Comparison of ENCODE assay signal across 19 cellular contexts in the genomic region with DNA sequence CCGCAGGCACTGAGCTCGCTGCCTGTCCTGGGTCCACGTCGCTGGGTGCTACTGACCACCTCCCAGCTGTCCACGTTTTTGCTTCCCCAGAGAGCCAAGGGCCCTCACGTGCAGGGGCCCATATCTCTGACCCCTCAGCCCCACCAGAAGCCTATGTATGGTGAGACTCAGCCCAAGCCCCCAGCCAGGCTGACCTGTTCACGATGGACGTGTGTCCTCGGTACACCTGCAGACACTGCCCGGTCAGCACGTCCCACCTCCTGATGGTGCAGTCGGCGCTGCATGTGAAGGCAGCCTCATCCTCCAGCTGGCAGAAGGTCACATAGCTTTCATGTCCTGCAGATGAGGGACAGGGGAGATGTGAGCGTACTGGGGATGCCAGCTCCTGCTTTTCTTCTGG. TPM values are rescaled to one million over a fixed set of nuclear protein-coding genes. Genes with fewer than 3 reads are reported as not detected.
DNase-seq lines count a peak whose midpoint lies in the region; ATAC-seq, FAIRE-seq and TF ChIP-seq lines count a peak whose summit lies in the region.
"Had no signal": no experiment of that assay in that cellular context is flagged by ENCODE, and none has a peak within 500 bp of the region (broad histone marks: within the 10 kb centered on the region; RNA-seq: fewer than 3 reads in every experiment).

No MANE protein-coding gene starts in this region.

- in situ Hi-C loops in GM12878 (cut with MboI), result no loop called here
- in situ Hi-C loops in GM23248 (cut with MboI), result no loop called here

- DNase-seq in H7, result peak; percentile 43
- DNase-seq in GM12878 (ENCODE audit: low read depth, low spot score), result no peak
- no peak for DNase-seq in mesothelial cell of epicardium (ENCODE audit: low spot score in 2 of 2, unreplicated experiment in 2 of 2)
- DNase-seq in NCI-H446 (lab: John Stamatoyannopoulos, UW), result no peak
- no peak for DNase-seq in NCI-H2227 treated with DMSO at 0.1 percent for 48 hours (lab: John Stamatoyannopoulos, UW)
- no peak for DNase-seq in GM23248
- DNase-seq in smooth muscle cell (lab: John Stamatoyannopoulos, UW; ENCODE audit: unreplicated experiment), result no peak
- DNase-seq: Calu3; CD4-positive, CD25-positive, alpha-beta regulatory T cell; GDM1; HCEC 1CT; NCI-H146; NCI-H2081 treated with DMSO at 0.1 percent for 48 hours; NCI-H526 had no signal

- intact Hi-C loops in GM12878 (cut with micrococcal nuclease; ENCODE audit: unreplicated experiment), result no loop called here

- no peak overlapping the region for H3K4me3 ChIP-seq in BLaER1
- H3K4me3 ChIP-seq in H7 (ENCODE audit: insufficient read depth, low read depth, low read length), result no peak overlapping the region
- H3K4me3 ChIP-seq in GM12878, result no peak overlapping the region
- no peak overlapping the region for H3K4me3 ChIP-seq in GM23248
- H3K4me3 ChIP-seq in smooth muscle cell, result no peak overlapping the region

- no peak for TF ChIP-seq EP300 in GM12878 (IDR thresholded peaks at IDR 0.05; ENCODE audit: borderline replicate concordance in 1 of 2, control insufficient read depth in 1 of 2, low read depth in 2 of 2, low read length in 2 of 2)

- H3K9me2 ChIP-seq in GM23248 (ENCODE audit: insufficient read depth), result no peaks in the 10 kb centered on the region
- H3K9me2 ChIP-seq: SK-N-SH had no signal

- no peaks in the 10 kb centered on the region for H3F3A ChIP-seq in GM23248 (ENCODE audit: insufficient read depth)
- H3F3A ChIP-seq in smooth muscle cell (ENCODE audit: low read depth), result no peaks in the 10 kb centered on the region

- H3K27ac ChIP-seq in BLaER1 (no peak overlapping the region), GM12878 (ENCODE audit: control insufficient read depth, insufficient read depth) (no peak overlapping the region), GM23248 (no peak overlapping the region), smooth muscle cell (ENCODE audit: low read depth) (no peak overlapping the region)

- TF ChIP-seq POLR2A in GM12878 (IDR thresholded peaks at IDR 0.05; ENCODE audit: low read depth, low read length), result no peak

- POLR2A ChIA-PET in GM12878 (lab: Charles Lee), result no interaction called here

- H4K20me1 ChIP-seq in BLaER1, result no peaks in the 10 kb centered on the region
- H4K20me1 ChIP-seq in GM12878 (ENCODE audit: control insufficient read depth, insufficient read depth), result no peaks in the 10 kb centered on the region
- no peaks in the 10 kb centered on the region for H4K20me1 ChIP-seq in GM23248 (ENCODE audit: insufficient read depth)
- no peaks in the 10 kb centered on the region for H4K20me1 ChIP-seq in smooth muscle cell (ENCODE audit: low read depth)

- 73% methylated on average over 14 of the region's 14 CpGs for WGBS in GM12878 (ENCODE audit: insufficient coverage, insufficient replicate concordance, low lambda C conversion rate, missing lambda C conversion rate)
- WGBS in GM23248 (ENCODE audit: low coverage in 1 of 2, low lambda C conversion rate in 2 of 2, missing lambda C conversion rate in 2 of 2), 2 experiments, result 7 to 13% methylated on average over 14 of the region's 14 CpGs
- WGBS in smooth muscle cell (ENCODE audit: low lambda C conversion rate), result 93% methylated on average over 14 of the region's 14 CpGs

- peak overlapping the region; percentile 73 for H3K27ac Mint-ChIP-seq in mesothelial cell of epicardium
- H3K27ac Mint-ChIP-seq: CD4-positive, CD25-positive, alpha-beta regulatory T cell had no signal

- no TSS peak for BruUV-seq in GM12878 (replicated peaks; lab: Mats Ljungman, UMichigan)

- no peak for TF ChIP-seq RAD21 in GM12878 (IDR thresholded peaks at IDR 0.05; ENCODE audit: insufficient read depth, low read depth, low read length)

- H3K36me3 Mint-ChIP-seq in mesothelial cell of epicardium, result peaks cover 28% of the 10 kb centered on the region
- H3K36me3 Mint-ChIP-seq: CD4-positive, CD25-positive, alpha-beta regulatory T cell had no signal

- FAIRE-seq in GM12878 (lab: Jason Lieb, UNC), result no peak
- FAIRE-seq: A204.1 had no signal

- H3K4me1 ChIP-seq in BLaER1 (peaks cover 60% of the 10 kb centered on the region), GM12878 (ENCODE audit: control insufficient read depth, insufficient read depth, low read length) (peaks cover 13% of the 10 kb centered on the region), GM23248 (ENCODE audit: insufficient read depth) (peaks cover 8% of the 10 kb centered on the region), smooth muscle cell (ENCODE audit: low read depth) (peaks cover 3% of the 10 kb centered on the region)

- no peaks in the 10 kb centered on the region for H3K79me2 ChIP-seq in GM12878 (ENCODE audit: control insufficient read depth, insufficient read depth, low read length)
- H3K79me2 ChIP-seq in GM23248 (ENCODE audit: insufficient read depth), result no peaks in the 10 kb centered on the region
- H3K79me2 ChIP-seq in smooth muscle cell (ENCODE audit: low read depth), result no peaks in the 10 kb centered on the region

- no peak for ATAC-seq in GM12878
- ATAC-seq: Right ventricle myocardium inferior had no signal

- peaks cover 45% of the 10 kb centered on the region for H3K4me1 Mint-ChIP-seq in mesothelial cell of epicardium

- peak overlapping the region; percentile 66 for H3K4me2 ChIP-seq in BLaER1
- H3K4me2 ChIP-seq in GM12878 (ENCODE audit: control insufficient read depth, insufficient read depth), result 0 out of 2 replicates have a peak overlapping the region, but pooled peaks have one; percentile 13
- no peak overlapping the region for H3K4me2 ChIP-seq in GM23248 (ENCODE audit: unreplicated experiment)
- H3K4me2 ChIP-seq in smooth muscle cell, result no peak overlapping the region
- H3K4me2 ChIP-seq: SK-N-SH had no signal

- SMC1A ChIA-PET in GM12878 (lab: Charles Lee; ENCODE audit: uncharacterized antibody, unreplicated experiment), result interaction anchor here (0.5 to 1.0 kb wide), 2 partner anchors 85 to 235 kb away, joined by 3 read pairs; no protein-coding TSS in a partner anchor

- TF ChIP-seq CTCF in GM12878 (IDR thresholded peaks at IDR 0.05 in 2 of 3, conservative IDR thresholded peaks at IDR 0.05 in 1 of 3; ENCODE audit: control insufficient read depth in 2 of 3, extremely low read depth in 1 of 3, insufficient read depth in 1 of 3, low read depth in 3 of 3, low read length in 3 of 3), result no peak
- no peak for TF ChIP-seq CTCF in mesothelial cell of epicardium (IDR thresholded peaks at IDR 0.05; ENCODE audit: unreplicated experiment)
- TF ChIP-seq CTCF in smooth muscle cell (IDR thresholded peaks at IDR 0.05; ENCODE audit: borderline replicate concordance, insufficient read depth, poor library complexity, severe bottlenecking), result no peak

- H3K9me3 ChIP-seq in BLaER1, result peaks cover 11% of the 10 kb centered on the region
- no peaks in the 10 kb centered on the region; the same call in 2 of the 3 replicates for H3K9me3 ChIP-seq in GM12878 (replicated peaks; ENCODE audit: control insufficient read depth, insufficient read depth, low read length)
- no peaks in the 10 kb centered on the region for H3K9me3 ChIP-seq in GM23248 (ENCODE audit: low read depth)
- H3K9me3 ChIP-seq in smooth muscle cell (replicated peaks; ENCODE audit: low read depth), result no peaks in the 10 kb centered on the region
- H3K9me3 ChIP-seq: SK-N-SH had no signal

- H3K27me3 Mint-ChIP-seq in mesothelial cell of epicardium (ENCODE audit: low read depth), result no peaks in the 10 kb centered on the region

- no peak overlapping the region for H3K4me3 Mint-ChIP-seq in mesothelial cell of epicardium
- H3K4me3 Mint-ChIP-seq: CD4-positive, CD25-positive, alpha-beta regulatory T cell had no signal

- CTCF ChIA-PET in GM12878 (lab: Yijun Ruan, JAX), result interaction anchor here (0.6 to 1.7 kb wide), 3 partner anchors 49 to 358 kb away, joined by 3 to 4 read pairs (median 3); no protein-coding TSS in a partner anchor

- no peaks in the 10 kb centered on the region for H3K9me3 Mint-ChIP-seq in mesothelial cell of epicardium
- H3K9me3 Mint-ChIP-seq: CD4-positive, CD25-positive, alpha-beta regulatory T cell had no signal

- no peaks in the 10 kb centered on the region for H3K27me3 ChIP-seq in BLaER1
- H3K27me3 ChIP-seq in H7 (ENCODE audit: control insufficient read depth, insufficient read depth, low read length), result no peaks in the 10 kb centered on the region
- H3K27me3 ChIP-seq in GM12878 (replicated peaks in 1 of 2; ENCODE audit: control insufficient read depth in 2 of 2, insufficient read depth in 2 of 2, low read length in 1 of 2), result no peaks in the 10 kb centered on the region
- peaks cover 9% of the 10 kb centered on the region for H3K27me3 ChIP-seq in GM23248 (replicated peaks; ENCODE audit: insufficient read depth)
- H3K27me3 ChIP-seq in smooth muscle cell (ENCODE audit: low read depth), result no peaks in the 10 kb centered on the region

- H3K36me3 ChIP-seq in BLaER1 (no peaks in the 10 kb centered on the region), H7 (replicated peaks; ENCODE audit: control insufficient read depth, insufficient read depth, low read length) (peaks cover 4% of the 10 kb centered on the region), GM12878 (ENCODE audit: control insufficient read depth in 2 of 2, insufficient read depth in 2 of 2, low read length in 1 of 2) (no peaks in the 10 kb centered on the region), GM23248 (ENCODE audit: low read depth) (no peaks in the 10 kb centered on the region), smooth muscle cell (ENCODE audit: low read depth) (no peaks in the 10 kb centered on the region)

- H3K9ac ChIP-seq in BLaER1, result no peak overlapping the region
- H3K9ac ChIP-seq in GM12878 (ENCODE audit: control insufficient read depth, insufficient read depth, low read length), result no peak overlapping the region
- no peak overlapping the region for H3K9ac ChIP-seq in GM23248
- no peak overlapping the region for H3K9ac ChIP-seq in smooth muscle cell (ENCODE audit: low read depth)
- H3K9ac ChIP-seq: SK-N-SH had no signal

- H2AFZ ChIP-seq in GM12878 (ENCODE audit: control insufficient read depth, low read depth, low read length) (no peak overlapping the region), GM23248 (no peak overlapping the region), smooth muscle cell (ENCODE audit: low read depth) (no peak overlapping the region)

- RAD21 ChIA-PET in GM12878 (lab: Charles Lee; ENCODE audit: unreplicated experiment), result no interaction called here

RNA-seq across cellular contexts. Expression of a gene that starts 9.9 kb away (rescaled TPM):
- 40.6 and 40.8 TPM in 2 replicates for total RNA-seq in H7 (2014; rRNA removed; shearing (Covaris generic))
- total RNA-seq in GM12878 (2013; cell fraction: nucleolus; rRNA removed), result 5.1 and 8.3 TPM in 2 replicates
- total RNA-seq in GM12878 (2014; rRNA removed) (not detected in 2 replicates), GM12878 (2014; rRNA removed; fragmentation: Illumina TruSeq; extraction: Trizol) (not detected in 2 replicates), GM12878 (2021) (not detected in 2 replicates), mesothelial cell of epicardium (259 to 274 TPM (median 266 TPM) in 3 replicates), smooth muscle cell (1.3 and 5.6 TPM in 2 replicates)
- 0.29 TPM for polyA plus RNA-seq in GM12878 (2011; ENCODE audit: low read depth)
- polyA plus RNA-seq in GM12878 (2011; rRNA removed) (0.15 and 0.22 TPM in 2 replicates), GM12878 (2014; fragmentation: Illumina TruSeq; extraction: Trizol) (not detected in 2 replicates), GM12878 (2014; fragmentation: Nextera tagmentation; extraction: Ambion mirVana) (under 1 TPM in 1 of 2 experiments, not detected in 1; 0.05 TPM), GM12878 (2014; rRNA removed) (not detected in 2 replicates), GM12878 (2016; fragmentation: Nextera tagmentation; extraction: Ambion mirVana) (under 1 TPM in 1 of 2 experiments, not detected in 1; 0.19 TPM), GM23248 (2016; fragmentation: Nextera tagmentation; extraction: Ambion mirVana) (not detected in 2 replicates), smooth muscle cell (4.1 and 8.3 TPM in 2 replicates)
- 0.24 and 0.38 TPM in 2 replicates for polyA plus RNA-seq in GM12878 (2011; cell fraction: cytosol; rRNA removed)
- polyA plus RNA-seq in GM12878 (2011; cell fraction: nucleus; rRNA removed), result 2.7 and 4.6 TPM in 2 replicates
- polyA plus RNA-seq in GM12878 (2012), result 0.26 and 0.65 TPM in 2 replicates
- polyA minus RNA-seq in GM12878 (2011; rRNA and poly(A)+ RNA removed), result 0.37 and 1.0 TPM in 2 replicates
- polyA minus RNA-seq in GM12878 (2011; cell fraction: cytosol; rRNA and poly(A)+ RNA removed), result not detected in 2 replicates
- 0.57 and 0.73 TPM in 2 replicates for polyA minus RNA-seq in GM12878 (2011; cell fraction: nucleus; rRNA and poly(A)+ RNA removed)
- total RNA-seq in GM23248 (2014; rRNA removed; shearing (Covaris generic)), result 0.25 TPM in 1 of 2 replicates, not detected in the other
- total RNA-seq: Calu3, HT1080 had no signal

RNA-seq across cellular contexts. Expression of a gene that starts 40.0 kb away (rescaled TPM):
- 1.2 and 2.2 TPM in 2 replicates for total RNA-seq in H7 (2014; rRNA removed; shearing (Covaris generic))
- 0.32 TPM in 1 of 2 replicates, not detected in the other for total RNA-seq in GM12878 (2013; cell fraction: nucleolus; rRNA removed)
- total RNA-seq in GM12878 (2014; rRNA removed), result not detected in 2 replicates
- total RNA-seq in GM12878 (2014; rRNA removed; fragmentation: Illumina TruSeq; extraction: Trizol), result not detected in 2 replicates
- not detected in 2 replicates for total RNA-seq in GM12878 (2021)
- not detected for polyA plus RNA-seq in GM12878 (2011; ENCODE audit: low read depth)
- not detected in 2 replicates for polyA plus RNA-seq in GM12878 (2011; rRNA removed)
- 0.03 TPM in 1 of 2 replicates, not detected in the other for polyA plus RNA-seq in GM12878 (2011; cell fraction: cytosol; rRNA removed)
- polyA plus RNA-seq in GM12878 (2011; cell fraction: nucleus; rRNA removed), result 0.34 and 0.44 TPM in 2 replicates
- polyA plus RNA-seq in GM12878 (2012), result not detected in 2 replicates
- polyA plus RNA-seq in GM12878 (2014; fragmentation: Illumina TruSeq; extraction: Trizol), result not detected in 2 replicates
- polyA plus RNA-seq in GM12878 (2014; fragmentation: Nextera tagmentation; extraction: Ambion mirVana), result not detected
- polyA plus RNA-seq in GM12878 (2014; rRNA removed), result not detected in 2 replicates
- polyA plus RNA-seq in GM12878 (2016; fragmentation: Nextera tagmentation; extraction: Ambion mirVana), result not detected
- polyA minus RNA-seq in GM12878 (2011; rRNA and poly(A)+ RNA removed), result not detected in 2 replicates
- not detected in 2 replicates for polyA minus RNA-seq in GM12878 (2011; cell fraction: cytosol; rRNA and poly(A)+ RNA removed)
- 0.36 TPM in 1 of 2 replicates, not detected in the other for polyA minus RNA-seq in GM12878 (2011; cell fraction: nucleus; rRNA and poly(A)+ RNA removed)
- 9.4 to 12.2 TPM (median 10.5 TPM) in 3 replicates for total RNA-seq in mesothelial cell of epicardium
- not detected in 2 replicates for total RNA-seq in GM23248 (2014; rRNA removed; shearing (Covaris generic))
- not detected in 2 replicates for polyA plus RNA-seq in GM23248 (2016; fragmentation: Nextera tagmentation; extraction: Ambion mirVana)
- total RNA-seq in smooth muscle cell, result not detected in 2 replicates
- 0.13 and 0.19 TPM in 2 replicates for polyA plus RNA-seq in smooth muscle cell
- total RNA-seq: Calu3, HT1080, Right ventricle myocardium inferior had no signal
- polyA plus RNA-seq: SK-N-SH had no signal

RNA-seq across cellular contexts. Expression of a gene that starts 58.3 kb away (rescaled TPM):
- 22.7 and 35.3 TPM in 2 replicates for total RNA-seq in H7 (2014; rRNA removed; shearing (Covaris generic))
- total RNA-seq in GM12878 (2013; cell fraction: nucleolus; rRNA removed), result 88.2 and 88.7 TPM in 2 replicates
- 42.3 and 49.5 TPM in 2 replicates for total RNA-seq in GM12878 (2014; rRNA removed)
- 64.0 and 65.6 TPM in 2 replicates for total RNA-seq in GM12878 (2014; rRNA removed; fragmentation: Illumina TruSeq; extraction: Trizol)
- total RNA-seq in GM12878 (2021), result 37.1 and 37.5 TPM in 2 replicates
- polyA plus RNA-seq in GM12878 (2011; ENCODE audit: low read depth), result 26.5 TPM
- polyA plus RNA-seq in GM12878 (2011; rRNA removed), result 58.0 and 106 TPM in 2 replicates
- 36.1 and 36.7 TPM in 2 replicates for polyA plus RNA-seq in GM12878 (2011; cell fraction: cytosol; rRNA removed)
- 49.8 and 60.9 TPM in 2 replicates for polyA plus RNA-seq in GM12878 (2011; cell fraction: nucleus; rRNA removed)
- 36.2 and 57.3 TPM in 2 replicates for polyA plus RNA-seq in GM12878 (2012)
- polyA plus RNA-seq in GM12878 (2014; fragmentation: Illumina TruSeq; extraction: Trizol), result 102 and 177 TPM in 2 replicates
- 10 to 100 TPM; 24.1 to 28.8 TPM for polyA plus RNA-seq in GM12878 (2014; fragmentation: Nextera tagmentation; extraction: Ambion mirVana)
- 37.4 and 49.1 TPM in 2 replicates for polyA plus RNA-seq in GM12878 (2014; rRNA removed)
- polyA plus RNA-seq in GM12878 (2016; fragmentation: Nextera tagmentation; extraction: Ambion mirVana), result 10 to 100 TPM; 48.9 to 54.4 TPM
- 31.6 and 38.5 TPM in 2 replicates for polyA minus RNA-seq in GM12878 (2011; rRNA and poly(A)+ RNA removed)
- polyA minus RNA-seq in GM12878 (2011; cell fraction: cytosol; rRNA and poly(A)+ RNA removed), result 12.8 and 16.1 TPM in 2 replicates
- polyA minus RNA-seq in GM12878 (2011; cell fraction: nucleus; rRNA and poly(A)+ RNA removed), result 16.8 and 26.8 TPM in 2 replicates
- total RNA-seq in mesothelial cell of epicardium, result 47.7 to 52.4 TPM (median 52.3 TPM) in 3 replicates
- 43.4 and 60.3 TPM in 2 replicates for total RNA-seq in GM23248 (2014; rRNA removed; shearing (Covaris generic))
- polyA plus RNA-seq in GM23248 (2016; fragmentation: Nextera tagmentation; extraction: Ambion mirVana), result 41.7 and 48.0 TPM in 2 replicates
- 34.7 and 36.9 TPM in 2 replicates for total RNA-seq in smooth muscle cell
- 27.7 and 28.5 TPM in 2 replicates for polyA plus RNA-seq in smooth muscle cell

Comparison
In these comparisons a context has a peak if more than half of its experiments do, and no peak if none do; other contexts are left out.
1. H3K4me2 ChIP-seq: peak in BLaER1 (single experiment) and GM12878 (single experiment); none in GM23248 (single experiment) and smooth muscle cell (single experiment).